Comparison of ENCODE assay signal across 24 cellular contexts in the genomic region with DNA sequence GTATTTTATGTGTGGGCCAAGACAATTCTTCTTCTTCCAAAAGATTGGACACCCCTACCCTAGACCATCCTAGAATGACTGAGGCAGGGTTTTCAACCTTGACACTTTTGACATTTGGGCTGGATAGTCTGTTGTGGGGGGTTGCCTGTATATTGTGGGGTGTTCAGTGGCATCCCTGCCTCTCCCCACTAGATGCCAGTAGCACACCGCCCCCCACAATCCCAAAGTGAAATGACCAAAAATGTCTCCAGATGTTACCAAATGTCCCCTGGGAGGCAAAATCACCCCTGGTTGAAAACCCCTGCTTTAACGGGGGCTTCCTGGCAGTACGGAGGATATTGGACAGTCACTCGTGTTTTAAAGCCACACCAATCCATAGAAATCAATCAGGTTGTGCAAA.
DNase-seq lines count a peak whose midpoint lies in the region; ATAC-seq, FAIRE-seq and TF ChIP-seq lines count a peak whose summit lies in the region.
"Had no signal": no experiment of that assay in that cellular context is flagged by ENCODE, and none has a peak within 500 bp of the region (broad histone marks: within the 10 kb centered on the region; RNA-seq: fewer than 3 reads in every experiment).

No MANE protein-coding gene starts in this region.

- peak; percentile 39; the same call in 1 of the 2 replicates for TF ChIP-seq RAD21 in GM12878 (IDR thresholded peaks at IDR 0.05; ENCODE audit: insufficient read depth, low read depth, low read length)

- no peak overlapping the region for H3K27ac ChIP-seq in A673 (ENCODE audit: low read depth, low read length, poor library complexity, severe bottlenecking)
- no peak overlapping the region for H3K27ac ChIP-seq in GM12878 (ENCODE audit: control insufficient read depth, insufficient read depth)
- H3K27ac ChIP-seq in small intestine (ENCODE audit: low read depth in 1 of 2, low read length in 1 of 2), result no peak overlapping the region
- H3K27ac ChIP-seq: brain microvascular endothelial cell, lower lobe of right lung, upper lobe of right lung had no signal

- no peak overlapping the region for H3K9ac ChIP-seq in GM12878 (ENCODE audit: control insufficient read depth, insufficient read depth, low read length)

- peaks cover 4% of the 10 kb centered on the region for H3K4me1 ChIP-seq in A673 (ENCODE audit: insufficient read depth, low read length, poor library complexity, severe bottlenecking)
- no peaks in the 10 kb centered on the region for H3K4me1 ChIP-seq in GM12878 (ENCODE audit: control insufficient read depth, insufficient read depth, low read length)
- H3K4me1 ChIP-seq in small intestine (ENCODE audit: control insufficient read depth in 2 of 2, insufficient read depth in 1 of 2, low read depth in 1 of 2, low read length in 1 of 2), result no peaks in the 10 kb centered on the region
- H3K4me1 ChIP-seq: Caco-2, lower lobe of right lung, upper lobe of right lung had no signal

- no peak for ATAC-seq in GM12878
- ATAC-seq: lower lobe of right lung, natural killer cell, Panc1, upper lobe of right lung had no signal

- H2AFZ ChIP-seq in GM12878 (ENCODE audit: control insufficient read depth, low read depth, low read length), result no peak overlapping the region

- H3K4me2 ChIP-seq in GM12878 (ENCODE audit: control insufficient read depth, insufficient read depth), result no peak overlapping the region
- H3K4me2 ChIP-seq: smooth muscle cell had no signal

- no peak for TF ChIP-seq EP300 in GM12878 (IDR thresholded peaks at IDR 0.05; ENCODE audit: borderline replicate concordance in 1 of 2, control insufficient read depth in 1 of 2, low read depth in 2 of 2, low read length in 2 of 2)

- POLR2A ChIA-PET in A673 (lab: Charles Lee; ENCODE audit: low non-redundant PET), result no interaction called here
- POLR2A ChIA-PET in GM12878 (lab: Charles Lee), result no interaction called here

- no peaks in the 10 kb centered on the region for H3K79me2 ChIP-seq in GM12878 (ENCODE audit: control insufficient read depth, insufficient read depth, low read length)

- H3K9me3 ChIP-seq in A673 (ENCODE audit: low read depth, low read length, poor library complexity, severe bottlenecking) (no peaks in the 10 kb centered on the region), GM12878 (replicated peaks; ENCODE audit: control insufficient read depth, insufficient read depth, low read length) (no peaks in the 10 kb centered on the region), small intestine (ENCODE audit: control insufficient read depth, low read depth) (no peaks in the 10 kb centered on the region)
- H3K9me3 ChIP-seq: Caco-2, lower lobe of right lung, upper lobe of right lung had no signal

- in situ Hi-C loops in GM12878 (cut with MboI), result no loop called here

- BruUV-seq in A673 (replicated peaks; lab: Mats Ljungman, UMichigan) (no TSS peak), GM12878 (replicated peaks; lab: Mats Ljungman, UMichigan) (no TSS peak)

- CTCF ChIA-PET in A673 (lab: Charles Lee) (interaction anchor here (0.6 to 1.0 kb wide), 2 partner anchors 31 to 149 kb away, joined by 3 to 5 read pairs; no protein-coding TSS in a partner anchor), GM12878 (lab: Yijun Ruan, JAX) (no interaction called here)

- SMC1A ChIA-PET in GM12878 (lab: Charles Lee; ENCODE audit: uncharacterized antibody, unreplicated experiment), result interaction anchor here (0.7 kb wide), 1 partner anchor 151 kb away, joined by 3 read pairs; no protein-coding TSS in a partner anchor

- H3K4me3 ChIP-seq in A673 (ENCODE audit: low read depth, low read length, poor library complexity, severe bottlenecking) (no peak overlapping the region), GM12865 (ENCODE audit: low read depth, low read length) (no peak overlapping the region), NB4 (ENCODE audit: low read depth, low read length) (no peak overlapping the region), GM12878 (no peak overlapping the region), small intestine (ENCODE audit: low read depth in 1 of 2, low read length in 2 of 2) (no peak overlapping the region)
- H3K4me3 ChIP-seq: lower lobe of right lung, smooth muscle cell, upper lobe of right lung had no signal

- FAIRE-seq in GM12878 (lab: Jason Lieb, UNC) (no peak), HTR-8/SVneo (lab: Jason Lieb, UNC) (no peak), small intestine (lab: Jason Lieb, UNC) (no peak)
- FAIRE-seq: colon had no signal

- intact Hi-C loops in A673 (cut with micrococcal nuclease; ENCODE audit: unreplicated experiment), result no loop called here
- intact Hi-C loops in GM12878 (cut with micrococcal nuclease; ENCODE audit: unreplicated experiment), result no loop called here

- 16% methylated on average over 4 of the region's 4 CpGs for WGBS in GM12878 (ENCODE audit: insufficient coverage, insufficient replicate concordance, low lambda C conversion rate, missing lambda C conversion rate)
- WGBS in small intestine, 3 donors, result 66 to 73% (median 73%) methylated on average over 4 of the region's 4 CpGs

- H3K36me3 ChIP-seq in A673 (ENCODE audit: insufficient read depth, low read length, poor library complexity, severe bottlenecking) (no peaks in the 10 kb centered on the region), GM12878 (ENCODE audit: control insufficient read depth in 2 of 2, insufficient read depth in 2 of 2, low read length in 1 of 2) (no peaks in the 10 kb centered on the region), small intestine (ENCODE audit: control insufficient read depth in 2 of 2, insufficient read depth in 2 of 2, low read length in 2 of 2) (no peaks in the 10 kb centered on the region)
- H3K36me3 ChIP-seq: brain microvascular endothelial cell, lower lobe of right lung, upper lobe of right lung had no signal

- H3K27me3 ChIP-seq in A673 (replicated peaks; ENCODE audit: insufficient read depth, low read depth, low read length, poor library complexity) (no peaks in the 10 kb centered on the region), GM12878 (replicated peaks in 1 of 2; ENCODE audit: control insufficient read depth in 2 of 2, insufficient read depth in 2 of 2, low read length in 1 of 2) (peaks cover 1 to 2% of the 10 kb centered on the region in 2 experiments; a peak in 3 of 4 replicates), small intestine (ENCODE audit: control insufficient read depth in 2 of 2, insufficient read depth in 2 of 2, low read length in 2 of 2) (no peaks in the 10 kb centered on the region)
- H3K27me3 ChIP-seq: brain microvascular endothelial cell had no signal

- H4K20me1 ChIP-seq in GM12878 (ENCODE audit: control insufficient read depth, insufficient read depth), result no peaks in the 10 kb centered on the region

- DNase-seq in A673 (ENCODE audit: low spot score) (no peak), GM12865 (ENCODE audit: low read depth) (no peak), NB4 (ENCODE audit: low read depth) (peak; percentile 63), GM12878 (ENCODE audit: low read depth, low spot score) (no peak), HTR-8/SVneo (ENCODE audit: insufficient read length, low spot score) (no peak), small intestine (no peak), OCI-M2 (lab: John Stamatoyannopoulos, UW; ENCODE audit: unreplicated experiment) (no peak)
- no peak for DNase-seq in activated CD4-positive, CD25-positive, alpha-beta regulatory T cell (lab: John Stamatoyannopoulos, UW)
- DNase-seq: activated CD4-positive, alpha-beta T cell treated with anti-CD3 and anti-CD28 coated beads, Interleukin-2, amount 50 U/mL, for 4 hours; activated naive CD4-positive, alpha-beta T cell treated with anti-CD3 and anti-CD28 coated beads, Interleukin-2, amount 10 ng/mL, durations not matched to agents 7 days and 5 days; brain microvascular endothelial cell; Caco-2; DND-41; effector CD8-positive, alpha-beta T cell; GOT3; lower lobe of right lung; natural killer cell; NCI-H1436; NCI-H2081 treated with DMSO at 0.1 percent for 48 hours; SHP77 treated with DMSO at 0.1 percent for 48 hours; upper lobe of right lung had no signal

- RAD21 ChIA-PET in GM12878 (lab: Charles Lee; ENCODE audit: unreplicated experiment), result no interaction called here

- 0 out of 2 replicates have a peak, but pooled peaks have one; percentile 25 for TF ChIP-seq CTCF in A673 (conservative IDR thresholded peaks at IDR 0.05; ENCODE audit: low read depth, low read length)
- peak; percentile 6 for TF ChIP-seq CTCF in GM12865 (IDR thresholded peaks at IDR 0.05; ENCODE audit: insufficient read depth, low read depth, low read length, missing control alignments)
- TF ChIP-seq CTCF in NB4 (IDR thresholded peaks at IDR 0.05; ENCODE audit: low read depth, low read length), result peak; percentile 69
- peak in 2 of 3 experiments; percentile 7 to 13; a peak in 1 of 6 replicates for TF ChIP-seq CTCF in GM12878 (IDR thresholded peaks at IDR 0.05 in 2 of 3, conservative IDR thresholded peaks at IDR 0.05 in 1 of 3; ENCODE audit: control insufficient read depth in 2 of 3, extremely low read depth in 1 of 3, insufficient read depth in 1 of 3, low read depth in 3 of 3, low read length in 3 of 3)

- no peak for TF ChIP-seq POLR2A in NB4 (IDR thresholded peaks at IDR 0.05; ENCODE audit: extremely low read depth, insufficient read length)
- TF ChIP-seq POLR2A in GM12878 (IDR thresholded peaks at IDR 0.05; ENCODE audit: low read depth, low read length), result no peak

Comparison
In these comparisons a context has a peak if more than half of its experiments do, and no peak if none do; other contexts are left out.
1. CTCF ChIP-seq: peak in every context shown above with its lines; median percentile 69 in NB4; 25 in A673; 10 in GM12878; 6 in GM12865.